ENCODE assay signal across 1 cellular context in the genomic region with DNA sequence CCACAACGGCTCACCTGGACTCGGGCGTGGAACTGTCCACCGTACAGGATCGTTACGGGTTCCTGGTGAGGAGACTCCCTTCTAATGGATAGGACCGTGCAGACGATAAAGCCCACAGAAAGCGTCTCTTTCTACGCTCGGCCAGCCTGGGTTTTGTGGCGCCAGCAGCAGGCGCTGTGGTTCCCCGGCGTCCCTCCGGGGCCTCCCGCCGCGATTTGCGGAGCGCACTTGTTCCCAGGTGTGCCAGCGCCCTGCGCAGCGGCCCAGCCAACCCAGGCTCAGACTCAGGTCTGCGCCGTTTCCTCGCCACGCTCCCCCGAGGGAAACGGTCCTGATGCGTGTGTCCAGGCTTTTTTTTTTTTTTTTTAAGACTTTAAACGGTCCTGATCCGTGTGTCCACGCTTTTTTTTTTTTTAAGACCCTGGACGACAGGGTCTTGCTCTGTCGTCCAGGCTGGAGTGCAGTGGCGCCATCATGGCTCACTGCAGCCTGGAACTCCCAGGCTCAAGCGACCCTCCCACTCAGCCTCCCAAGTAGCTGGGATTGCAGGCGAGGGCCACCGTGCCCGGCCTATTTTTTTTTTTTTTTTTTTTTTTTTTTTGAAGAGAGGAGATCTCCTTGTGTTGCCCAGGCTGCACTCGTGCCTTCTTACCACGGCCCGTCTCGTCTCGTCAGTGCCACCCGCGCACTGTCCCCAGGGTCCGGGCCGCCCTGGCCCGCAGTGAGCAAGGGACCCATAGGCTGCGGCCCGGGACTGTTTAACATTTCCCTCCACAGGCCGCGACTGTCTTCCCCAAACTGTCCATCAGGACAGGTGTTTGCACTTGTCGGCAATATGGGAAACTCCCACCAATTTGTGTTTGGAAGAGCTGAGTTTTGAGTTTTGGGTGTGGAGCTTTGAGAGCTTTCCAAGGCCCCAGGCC.
TF ChIP-seq lines count a peak whose summit lies in the region.

No MANE protein-coding gene starts in this region.

TF ChIP-seq in GM12878, 131 proteins besides CTCF, POLR2A, EP300 and RAD21 (continued from another document):
- TF ChIP-seq, protein P1, sequence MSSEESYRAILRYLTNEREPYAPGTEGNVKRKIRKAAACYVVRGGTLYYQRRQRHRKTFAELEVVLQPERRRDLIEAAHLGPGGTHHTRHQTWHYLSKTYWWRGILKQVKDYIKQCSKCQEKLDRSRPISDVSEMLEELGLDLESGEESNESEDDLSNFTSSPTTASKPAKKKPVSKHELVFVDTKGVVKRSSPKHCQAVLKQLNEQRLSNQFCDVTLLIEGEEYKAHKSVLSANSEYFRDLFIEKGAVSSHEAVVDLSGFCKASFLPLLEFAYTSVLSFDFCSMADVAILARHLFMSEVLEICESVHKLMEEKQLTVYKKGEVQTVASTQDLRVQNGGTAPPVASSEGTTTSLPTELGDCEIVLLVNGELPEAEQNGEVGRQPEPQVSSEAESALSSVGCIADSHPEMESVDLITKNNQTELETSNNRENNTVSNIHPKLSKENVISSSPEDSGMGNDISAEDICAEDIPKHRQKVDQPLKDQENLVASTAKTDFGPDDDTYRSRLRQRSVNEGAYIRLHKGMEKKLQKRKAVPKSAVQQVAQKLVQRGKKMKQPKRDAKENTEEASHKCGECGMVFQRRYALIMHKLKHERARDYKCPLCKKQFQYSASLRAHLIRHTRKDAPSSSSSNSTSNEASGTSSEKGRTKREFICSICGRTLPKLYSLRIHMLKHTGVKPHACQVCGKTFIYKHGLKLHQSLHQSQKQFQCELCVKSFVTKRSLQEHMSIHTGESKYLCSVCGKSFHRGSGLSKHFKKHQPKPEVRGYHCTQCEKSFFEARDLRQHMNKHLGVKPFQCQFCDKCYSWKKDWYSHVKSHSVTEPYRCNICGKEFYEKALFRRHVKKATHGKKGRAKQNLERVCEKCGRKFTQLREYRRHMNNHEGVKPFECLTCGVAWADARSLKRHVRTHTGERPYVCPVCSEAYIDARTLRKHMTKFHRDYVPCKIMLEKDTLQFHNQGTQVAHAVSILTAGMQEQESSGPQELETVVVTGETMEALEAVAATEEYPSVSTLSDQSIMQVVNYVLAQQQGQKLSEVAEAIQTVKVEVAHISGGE (CRISPR knock-in tag; IDR thresholded peaks at IDR 0.05) = no peak
